Comparison of ENCODE assay signal across 1 cellular context in the genomic region with DNA sequence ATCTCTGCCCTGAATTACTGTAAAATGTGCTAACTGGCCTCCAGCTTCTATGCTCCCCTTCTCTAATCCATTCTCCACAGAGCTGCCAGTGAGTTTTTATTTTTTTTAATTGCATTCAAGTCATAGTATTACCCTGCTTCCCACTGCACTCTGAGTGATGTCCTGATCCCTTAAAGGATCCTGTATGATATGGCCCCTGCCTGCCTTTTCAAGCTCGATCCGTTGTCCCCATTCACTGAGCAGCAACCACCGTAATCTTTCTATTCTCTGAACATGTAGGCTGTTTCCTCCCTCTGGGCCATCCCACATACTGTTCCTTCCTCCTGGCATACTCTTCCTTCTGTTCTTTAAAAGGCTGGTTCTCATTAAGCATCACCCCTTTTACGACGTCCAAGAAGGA.
TF ChIP-seq lines count a peak whose summit lies in the region.

No MANE protein-coding gene starts in this region.

TF ChIP-seq in HepG2, 621 proteins besides CTCF, POLR2A, EP300 and RAD21:
- TF ChIP-seq RBM22 (optimal IDR thresholded peaks at IDR 0.05; ENCODE audit: low read length), result peak; percentile 49
- TF ChIP-seq, protein P1, sequence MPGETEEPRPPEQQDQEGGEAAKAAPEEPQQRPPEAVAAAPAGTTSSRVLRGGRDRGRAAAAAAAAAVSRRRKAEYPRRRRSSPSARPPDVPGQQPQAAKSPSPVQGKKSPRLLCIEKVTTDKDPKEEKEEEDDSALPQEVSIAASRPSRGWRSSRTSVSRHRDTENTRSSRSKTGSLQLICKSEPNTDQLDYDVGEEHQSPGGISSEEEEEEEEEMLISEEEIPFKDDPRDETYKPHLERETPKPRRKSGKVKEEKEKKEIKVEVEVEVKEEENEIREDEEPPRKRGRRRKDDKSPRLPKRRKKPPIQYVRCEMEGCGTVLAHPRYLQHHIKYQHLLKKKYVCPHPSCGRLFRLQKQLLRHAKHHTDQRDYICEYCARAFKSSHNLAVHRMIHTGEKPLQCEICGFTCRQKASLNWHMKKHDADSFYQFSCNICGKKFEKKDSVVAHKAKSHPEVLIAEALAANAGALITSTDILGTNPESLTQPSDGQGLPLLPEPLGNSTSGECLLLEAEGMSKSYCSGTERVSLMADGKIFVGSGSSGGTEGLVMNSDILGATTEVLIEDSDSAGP (CRISPR knock-in tag; IDR thresholded peaks at IDR 0.05; ENCODE audit: borderline replicate concordance), result no peak
- TF ChIP-seq TBL1XR1 (IDR thresholded peaks at IDR 0.05; ENCODE audit: borderline replicate concordance, low read length, partially characterized antibody), result no peak
- TF ChIP-seq HOXA5 (CRISPR knock-in tag; IDR thresholded peaks at IDR 0.05), result no peak
- TF ChIP-seq ZNF775 (CRISPR knock-in tag; IDR thresholded peaks at IDR 0.05; ENCODE audit: borderline replicate concordance), result no peak
- no peak for TF ChIP-seq KDM2A (CRISPR knock-in tag; IDR thresholded peaks at IDR 0.05; ENCODE audit: borderline replicate concordance, low read depth)
- TF ChIP-seq, protein P2, sequence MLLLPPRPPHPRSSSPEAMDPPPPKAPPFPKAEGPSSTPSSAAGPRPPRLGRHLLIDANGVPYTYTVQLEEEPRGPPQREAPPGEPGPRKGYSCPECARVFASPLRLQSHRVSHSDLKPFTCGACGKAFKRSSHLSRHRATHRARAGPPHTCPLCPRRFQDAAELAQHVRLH (CRISPR knock-in tag; IDR thresholded peaks at IDR 0.05; ENCODE audit: borderline replicate concordance, low read depth), result no peak
- TF ChIP-seq, protein P3, sequence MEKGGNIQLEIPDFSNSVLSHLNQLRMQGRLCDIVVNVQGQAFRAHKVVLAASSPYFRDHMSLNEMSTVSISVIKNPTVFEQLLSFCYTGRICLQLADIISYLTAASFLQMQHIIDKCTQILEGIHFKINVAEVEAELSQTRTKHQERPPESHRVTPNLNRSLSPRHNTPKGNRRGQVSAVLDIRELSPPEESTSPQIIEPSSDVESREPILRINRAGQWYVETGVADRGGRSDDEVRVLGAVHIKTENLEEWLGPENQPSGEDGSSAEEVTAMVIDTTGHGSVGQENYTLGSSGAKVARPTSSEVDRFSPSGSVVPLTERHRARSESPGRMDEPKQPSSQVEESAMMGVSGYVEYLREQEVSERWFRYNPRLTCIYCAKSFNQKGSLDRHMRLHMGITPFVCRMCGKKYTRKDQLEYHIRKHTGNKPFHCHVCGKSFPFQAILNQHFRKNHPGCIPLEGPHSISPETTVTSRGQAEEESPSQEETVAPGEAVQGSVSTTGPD (CRISPR knock-in tag; IDR thresholded peaks at IDR 0.05), result no peak
TF ChIP-seq in HepG2: peak in this region for 1.
